ENCODE assay signal across 9 cellular contexts in the genomic region with DNA sequence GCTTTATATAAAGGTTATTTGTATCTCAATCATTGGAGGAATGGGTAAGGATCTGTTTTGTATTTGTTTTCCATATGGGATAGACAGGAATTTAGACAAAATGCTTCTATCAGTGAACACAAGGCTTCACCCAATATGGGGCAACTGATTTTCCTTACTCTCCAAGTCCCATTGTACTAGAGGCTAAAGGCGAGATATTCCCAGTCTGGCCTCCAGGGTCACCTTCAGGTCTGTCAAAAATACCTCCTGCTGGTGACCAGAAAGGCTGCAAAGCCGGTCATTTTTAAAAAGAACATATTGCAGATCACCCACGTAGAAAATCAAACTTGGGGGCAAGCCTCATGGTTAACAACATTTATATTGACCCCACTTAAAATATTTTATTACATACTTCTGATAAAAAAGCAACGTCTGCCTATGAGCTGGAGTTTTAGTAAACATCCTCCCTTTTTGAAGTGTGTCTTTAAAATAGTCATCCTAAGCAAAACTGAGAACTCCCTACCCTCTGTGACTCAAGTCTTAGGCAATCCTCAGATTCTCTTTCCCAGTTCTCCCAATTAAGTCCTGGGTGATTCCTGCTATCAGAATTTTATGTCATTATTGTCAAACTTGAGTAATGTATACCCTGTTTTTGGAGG.
DNase-seq lines count a peak whose midpoint lies in the region; ATAC-seq and TF ChIP-seq lines count a peak whose summit lies in the region.
"Had no signal": no experiment of that assay in that cellular context is flagged by ENCODE, and none has a peak within 500 bp of the region (broad histone marks: within the 10 kb centered on the region; RNA-seq: fewer than 3 reads in every experiment).

No MANE protein-coding gene starts in this region.

- H3K4me3 ChIP-seq in naive thymus-derived CD4-positive, alpha-beta T cell (ENCODE audit: low read length), result no peak overlapping the region
- H3K4me3 ChIP-seq in testis, result no peak overlapping the region

- peaks cover 15% of the 10 kb centered on the region for H3K4me1 Mint-ChIP-seq in endothelial cell (ENCODE audit: unreplicated experiment)
- no peaks in the 10 kb centered on the region for H3K4me1 Mint-ChIP-seq in naive thymus-derived CD4-positive, alpha-beta T cell

- peak; percentile 61 for DNase-seq in GM03348 (ENCODE audit: low spot score)
- DNase-seq in NCI-H226, result peak; percentile 20
- DNase-seq in endothelial cell (ENCODE audit: low spot score), result no peak
- DNase-seq in omental fat pad (ENCODE audit: low spot score), result no peak
- DNase-seq in naive thymus-derived CD4-positive, alpha-beta T cell, result no peak
- no peak for DNase-seq in testis
- DNase-seq: activated naive CD4-positive, alpha-beta T cell treated with anti-CD3 and anti-CD28 coated beads, Interleukin-2, amount 50 U/mL, for 16 hours had no signal

- H3K27me3 Mint-ChIP-seq in endothelial cell (ENCODE audit: unreplicated experiment), result peaks cover 5% of the 10 kb centered on the region
- H3K27me3 Mint-ChIP-seq in naive thymus-derived CD4-positive, alpha-beta T cell, result peaks cover 2 to 17% (median 6%) of the 10 kb centered on the region in 5 donors

- no peaks in the 10 kb centered on the region for H3K27me3 ChIP-seq in naive thymus-derived CD4-positive, alpha-beta T cell (ENCODE audit: control insufficient read depth in 2 of 2, insufficient read depth in 2 of 2, low read length in 2 of 2)
- H3K27me3 ChIP-seq in testis, result no peaks in the 10 kb centered on the region

- CTCF ChIA-PET in naive thymus-derived CD4-positive, alpha-beta T cell (lab: Charles Lee), result no interaction called here

- intact Hi-C loops in naive thymus-derived CD4-positive, alpha-beta T cell (cut with micrococcal nuclease), result no loop called here
- intact Hi-C loops in testis (cut with DNase I; ENCODE audit: low total_unique reads), result no loop called here

- no peaks in the 10 kb centered on the region for H3K36me3 ChIP-seq in naive thymus-derived CD4-positive, alpha-beta T cell (ENCODE audit: control insufficient read depth in 2 of 3, insufficient read depth in 3 of 3, low read length in 3 of 3)
- H3K36me3 ChIP-seq in testis (ENCODE audit: low read depth, missing control alignments), result no peaks in the 10 kb centered on the region

- 56 to 61% methylated on average over 4 of the region's 4 CpGs for WGBS in testis, 2 donors

- no peak overlapping the region for H3K27ac ChIP-seq in naive thymus-derived CD4-positive, alpha-beta T cell (ENCODE audit: low read depth, low read length)
- H3K27ac ChIP-seq in testis, result no peak overlapping the region

- TF ChIP-seq CTCF in endothelial cell (IDR thresholded peaks at IDR 0.05; ENCODE audit: unreplicated experiment), result peak; percentile 59
- no peak for TF ChIP-seq CTCF in omental fat pad (IDR thresholded peaks at IDR 0.05)
- TF ChIP-seq CTCF in testis (IDR thresholded peaks at IDR 0.05), result no peak

- no peaks in the 10 kb centered on the region for H3K4me1 ChIP-seq in naive thymus-derived CD4-positive, alpha-beta T cell (ENCODE audit: control insufficient read depth in 2 of 2, insufficient read depth in 2 of 2, low read length in 2 of 2)
- no peaks in the 10 kb centered on the region for H3K4me1 ChIP-seq in testis

- H3K4me3 Mint-ChIP-seq in endothelial cell (ENCODE audit: unreplicated experiment), result no peak overlapping the region
- H3K4me3 Mint-ChIP-seq in naive thymus-derived CD4-positive, alpha-beta T cell, result no peak overlapping the region

- no peaks in the 10 kb centered on the region for H3K9me3 ChIP-seq in naive thymus-derived CD4-positive, alpha-beta T cell (ENCODE audit: control insufficient read depth in 2 of 3, low read length in 3 of 3)
- no peaks in the 10 kb centered on the region for H3K9me3 ChIP-seq in testis

- H3K36me3 Mint-ChIP-seq in endothelial cell (ENCODE audit: low read depth, unreplicated experiment), result no peaks in the 10 kb centered on the region
- peaks cover 0 to 5% (median 0%) of the 10 kb centered on the region in 5 donors for H3K36me3 Mint-ChIP-seq in naive thymus-derived CD4-positive, alpha-beta T cell

- POLR2A ChIA-PET in naive thymus-derived CD4-positive, alpha-beta T cell (lab: Charles Lee), result no interaction called here

- no peak for TF ChIP-seq POLR2A in testis (IDR thresholded peaks at IDR 0.05)

- H3K9me3 Mint-ChIP-seq in endothelial cell (ENCODE audit: unreplicated experiment), result no peaks in the 10 kb centered on the region
- H3K9me3 Mint-ChIP-seq in naive thymus-derived CD4-positive, alpha-beta T cell, result peaks cover 0 to 8% (median 0%) of the 10 kb centered on the region in 11 donors

- no peak overlapping the region for H3K27ac Mint-ChIP-seq in endothelial cell (ENCODE audit: unreplicated experiment)
- H3K27ac Mint-ChIP-seq in naive thymus-derived CD4-positive, alpha-beta T cell, result no peak overlapping the region

- ATAC-seq in omental fat pad (ENCODE audit: low FRiP score), result peak; percentile 89
- no peak for ATAC-seq in HG02970 (IDR thresholded peaks at IDR 0.05; ENCODE audit: low FRiP score, unreplicated experiment)
- ATAC-seq in naive thymus-derived CD4-positive, alpha-beta T cell, result no peak
- no peak for ATAC-seq in GM19463 (IDR thresholded peaks at IDR 0.05; ENCODE audit: unreplicated experiment)

Comparison
In these comparisons a context has a peak if more than half of its experiments do, and no peak if none do; other contexts are left out.
1. DNase-seq: peak in GM03348 (single experiment) and NCI-H226 (single experiment); none in endothelial cell (single experiment), omental fat pad (single experiment), naive thymus-derived CD4-positive, alpha-beta T cell (0 of 9) and testis (single experiment).